Comparison of ENCODE assay signal across 19 cellular contexts in the genomic region with DNA sequence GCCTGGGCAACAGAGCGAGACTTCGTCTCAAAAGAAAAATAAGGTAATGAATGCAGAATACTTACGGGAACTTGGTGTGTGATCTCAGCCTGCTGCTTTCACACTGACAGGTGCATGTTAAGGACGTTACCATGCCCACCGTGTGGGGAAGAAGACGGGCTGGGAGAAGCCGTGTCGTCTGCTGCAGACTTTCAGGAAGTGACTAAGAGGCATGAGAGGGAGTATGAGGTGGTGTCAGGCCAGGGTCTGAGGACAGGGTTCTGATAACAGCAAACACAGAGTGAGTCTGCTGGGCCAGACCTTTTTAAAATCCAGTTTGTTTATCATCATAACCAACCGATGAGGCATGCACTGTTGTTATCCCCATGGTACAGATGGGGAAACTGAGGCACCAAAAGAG. TPM values are rescaled to one million over a fixed set of nuclear protein-coding genes. Genes with fewer than 3 reads are reported as not detected.
DNase-seq lines count a peak whose midpoint lies in the region; ATAC-seq and TF ChIP-seq lines count a peak whose summit lies in the region.
"Had no signal": no experiment of that assay in that cellular context is flagged by ENCODE, and none has a peak within 500 bp of the region (broad histone marks: within the 10 kb centered on the region; RNA-seq: fewer than 3 reads in every experiment).

No MANE protein-coding gene starts in this region.

- peak; percentile 74 for DNase-seq in activated CD4-positive, alpha-beta T cell treated with anti-CD3 and anti-CD28 coated beads for 36 hours
- DNase-seq in activated CD4-positive, alpha-beta T cell treated with anti-CD3 and anti-CD28 coated beads, Interleukin-2, amount 50 U/mL, for 4 hours, result no peak
- no peak for DNase-seq in Panc1 (ENCODE audit: low read depth, low spot score)
- DNase-seq in central memory CD8-positive, alpha-beta T cell (ENCODE audit: low spot score in 2 of 2), result no peak
- peak; percentile 19 for DNase-seq in stimulated activated CD4-positive, alpha-beta T cell treated with anti-CD3 and anti-CD28 coated beads, Interleukin-4, amount 100 ng/mL, for 24 hours
- no peak for DNase-seq in mucosa of gallbladder (ENCODE audit: low spot score)
- no peak for DNase-seq in islet precursor cell
- no peak for DNase-seq in amygdala (lab: John Stamatoyannopoulos, UW)
- DNase-seq: activated CD4-positive, alpha-beta T cell treated with anti-CD3 and anti-CD28 coated beads, Interleukin-2, amount 50 U/mL, for 1 hour; effector memory CD4-positive, alpha-beta T cell; left lung; NCI-H146 had no signal

- H3K4me3 Mint-ChIP-seq in activated CD4-positive, alpha-beta T cell treated with anti-CD3 and anti-CD28 coated beads for 36 hours, result no peak overlapping the region
- no peak overlapping the region for H3K4me3 Mint-ChIP-seq in central memory CD8-positive, alpha-beta T cell
- H3K4me3 Mint-ChIP-seq: nephron had no signal

- peaks cover 22% of the 10 kb centered on the region for H3K36me3 Mint-ChIP-seq in activated CD4-positive, alpha-beta T cell treated with anti-CD3 and anti-CD28 coated beads for 36 hours (ENCODE audit: low read depth)
- peaks cover 6% of the 10 kb centered on the region for H3K36me3 Mint-ChIP-seq in central memory CD8-positive, alpha-beta T cell (ENCODE audit: insufficient read depth)

- no peaks in the 10 kb centered on the region for H3K9me3 Mint-ChIP-seq in activated CD4-positive, alpha-beta T cell treated with anti-CD3 and anti-CD28 coated beads for 36 hours (ENCODE audit: low read depth)
- H3K9me3 Mint-ChIP-seq in central memory CD8-positive, alpha-beta T cell, result no peaks in the 10 kb centered on the region
- H3K9me3 Mint-ChIP-seq: nephron had no signal

- H3K27me3 ChIP-seq in Panc1 (ENCODE audit: control insufficient read depth, insufficient read depth, low read length), result no peaks in the 10 kb centered on the region

- BruUV-seq in Panc1 (replicated peaks; lab: Mats Ljungman, UMichigan), result no TSS peak

- H3K27ac Mint-ChIP-seq in activated CD4-positive, alpha-beta T cell treated with anti-CD3 and anti-CD28 coated beads for 36 hours, result peak overlapping the region; percentile 31
- no peak overlapping the region for H3K27ac Mint-ChIP-seq in central memory CD8-positive, alpha-beta T cell (ENCODE audit: low read depth)
- H3K27ac Mint-ChIP-seq: nephron had no signal

- H3K4me1 ChIP-seq in Panc1 (ENCODE audit: control insufficient read depth, insufficient read depth, low read length), result no peaks in the 10 kb centered on the region
- H3K4me1 ChIP-seq: gastroesophageal sphincter, left lung had no signal

- POLR2A ChIA-PET in activated CD4-positive, alpha-beta T cell treated with anti-CD3 and anti-CD28 coated beads for 36 hours (lab: Charles Lee), result interaction anchor here (0.6 kb wide), 1 partner anchor 1548 kb away, joined by 3 read pairs; no protein-coding TSS in a partner anchor
- POLR2A ChIA-PET in Panc1 (lab: Charles Lee), result interaction anchor here (0.6 kb wide), 1 partner anchor 11 kb away, joined by 5 read pairs; no protein-coding TSS in a partner anchor

- intact Hi-C loops in activated CD4-positive, alpha-beta T cell treated with anti-CD3 and anti-CD28 coated beads for 36 hours (cut with DNase I, micrococcal nuclease), result no loop called here
- intact Hi-C loops in Panc1 (cut with micrococcal nuclease; ENCODE audit: unreplicated experiment), result no loop called here

- H3K27ac ChIP-seq in Panc1 (ENCODE audit: low read length), result no peak overlapping the region
- H3K27ac ChIP-seq: gastroesophageal sphincter, left lung, skin epidermis had no signal

- in situ Hi-C loops in Panc1 (cut with HindIII; ENCODE audit: low pct_unique_long_range_greater_than_20kb, low sequenced_read_pairs), result no loop called here

- H3K27me3 Mint-ChIP-seq in activated CD4-positive, alpha-beta T cell treated with anti-CD3 and anti-CD28 coated beads for 36 hours, result peaks cover 2% of the 10 kb centered on the region
- peaks cover 18% of the 10 kb centered on the region for H3K27me3 Mint-ChIP-seq in central memory CD8-positive, alpha-beta T cell

- no peak for TF ChIP-seq CTCF in Panc1 (IDR thresholded peaks at IDR 0.05)

- CTCF ChIA-PET in activated CD4-positive, alpha-beta T cell treated with anti-CD3 and anti-CD28 coated beads for 36 hours (lab: Charles Lee), result interaction anchor here (0.5 to 0.6 kb wide), 2 partner anchors 20 to 28 kb away, joined by 3 read pairs; no protein-coding TSS in a partner anchor
- CTCF ChIA-PET in Panc1 (lab: Charles Lee), result interaction anchor here (0.6 kb wide), 1 partner anchor 16 kb away, joined by 3 read pairs; no protein-coding TSS in a partner anchor

- no peaks in the 10 kb centered on the region for H3K9me3 ChIP-seq in Panc1 (ENCODE audit: control insufficient read depth, insufficient read depth, low read depth, low read length)
- H3K9me3 ChIP-seq: gastroesophageal sphincter, left lung had no signal

- H3K4me3 ChIP-seq in Panc1 (ENCODE audit: low read depth in 2 of 2, low read length in 2 of 2), result no peak overlapping the region
- H3K4me3 ChIP-seq: gastroesophageal sphincter, left lung, skin epidermis had no signal

- H3K4me1 Mint-ChIP-seq in activated CD4-positive, alpha-beta T cell treated with anti-CD3 and anti-CD28 coated beads for 36 hours, result peaks cover 13% of the 10 kb centered on the region
- no peaks in the 10 kb centered on the region for H3K4me1 Mint-ChIP-seq in central memory CD8-positive, alpha-beta T cell
- H3K4me1 Mint-ChIP-seq: nephron had no signal

- ATAC-seq in activated CD4-positive, alpha-beta T cell treated with anti-CD3 and anti-CD28 coated beads for 36 hours, result peak; percentile 99
- peak; percentile 52; the same call in 1 of the 2 replicates for ATAC-seq in Panc1
- ATAC-seq in central memory CD8-positive, alpha-beta T cell (replicated peaks; ENCODE audit: extremely low read depth, poor library complexity, severe bottlenecking), result peak; percentile 32
- ATAC-seq: gastroesophageal sphincter, left lung had no signal

- H3K36me3 ChIP-seq in Panc1 (ENCODE audit: control insufficient read depth, insufficient read depth, low read length), result no peaks in the 10 kb centered on the region

RNA-seq across cellular contexts. Expression of a gene that starts 13.6 kb away (rescaled TPM):
- total RNA-seq in activated CD4-positive, alpha-beta T cell treated with anti-CD3 and anti-CD28 coated beads for 36 hours, result not detected
- total RNA-seq in Panc1 (2021; ENCODE audit: unreplicated experiment), result not detected
- not detected for polyA plus RNA-seq in Panc1 (2012; ENCODE audit: insufficient read length)
- not detected for total RNA-seq in mucosa of gallbladder
- total RNA-seq: A673, gastroesophageal sphincter, left lung, urinary bladder had no signal
- polyA plus RNA-seq: adipose tissue, urinary bladder had no signal

RNA-seq across cellular contexts. Expression of a gene that starts 21.2 kb away (rescaled TPM):
- 10 to 100 TPM; 29.2 to 32.2 TPM for total RNA-seq in activated CD4-positive, alpha-beta T cell treated with anti-CD3 and anti-CD28 coated beads for 36 hours
- total RNA-seq in Panc1 (2021; ENCODE audit: unreplicated experiment), result 81.5 TPM
- 95.0 TPM for polyA plus RNA-seq in Panc1 (2012; ENCODE audit: insufficient read length)
- 76.2 TPM for total RNA-seq in mucosa of gallbladder

RNA-seq across cellular contexts. Expression of a gene that starts 35.3 kb away (rescaled TPM):
- total RNA-seq in activated CD4-positive, alpha-beta T cell treated with anti-CD3 and anti-CD28 coated beads for 36 hours, result not detected
- total RNA-seq in Panc1 (2021; ENCODE audit: unreplicated experiment) (not detected), mucosa of gallbladder (not detected)
- polyA plus RNA-seq in Panc1 (2012; ENCODE audit: insufficient read length), result not detected
- total RNA-seq: A673, gastroesophageal sphincter, left lung, urinary bladder had no signal
- polyA plus RNA-seq: urinary bladder had no signal

RNA-seq across cellular contexts. Expression of a gene that starts 39.8 kb away (rescaled TPM):
- not detected for total RNA-seq in activated CD4-positive, alpha-beta T cell treated with anti-CD3 and anti-CD28 coated beads for 36 hours
- total RNA-seq in Panc1 (2021; ENCODE audit: unreplicated experiment), result not detected
- polyA plus RNA-seq in Panc1 (2012; ENCODE audit: insufficient read length), result not detected
- total RNA-seq in mucosa of gallbladder, result not detected
- total RNA-seq: A673, gastroesophageal sphincter, H4, left lung, urinary bladder had no signal
- polyA plus RNA-seq: adipose tissue, urinary bladder had no signal

RNA-seq across cellular contexts. Expression of a gene that starts 41.2 kb away (rescaled TPM):
- 10 to 100 TPM; 27.6 to 28.4 TPM for total RNA-seq in activated CD4-positive, alpha-beta T cell treated with anti-CD3 and anti-CD28 coated beads for 36 hours
- total RNA-seq in Panc1 (2021; ENCODE audit: unreplicated experiment) (132 TPM), mucosa of gallbladder (38.2 TPM)
- polyA plus RNA-seq in Panc1 (2012; ENCODE audit: insufficient read length), result 200 TPM

Comparison
In these comparisons a context has a peak if more than half of its experiments do, and no peak if none do; other contexts are left out.
1. DNase-seq: peak in activated CD4-positive, alpha-beta T cell treated with anti-CD3 and anti-CD28 coated beads for 36 hours (single experiment) and stimulated activated CD4-positive, alpha-beta T cell treated with anti-CD3 and anti-CD28 coated beads, Interleukin-4, amount 100 ng/mL, for 24 hours (single experiment); none in activated CD4-positive, alpha-beta T cell treated with anti-CD3 and anti-CD28 coated beads, Interleukin-2, amount 50 U/mL, for 4 hours (0 of 2), Panc1 (single experiment), central memory CD8-positive, alpha-beta T cell (0 of 2), mucosa of gallbladder (single experiment), islet precursor cell (single experiment) and amygdala (0 of 56).
2. ATAC-seq: peak in every context shown above with its lines; median percentile 99 in activated CD4-positive, alpha-beta T cell treated with anti-CD3 and anti-CD28 coated beads for 36 hours; 52 in Panc1; 32 in central memory CD8-positive, alpha-beta T cell.